ENCODE assay signal across 8 cellular contexts in the genomic region with DNA sequence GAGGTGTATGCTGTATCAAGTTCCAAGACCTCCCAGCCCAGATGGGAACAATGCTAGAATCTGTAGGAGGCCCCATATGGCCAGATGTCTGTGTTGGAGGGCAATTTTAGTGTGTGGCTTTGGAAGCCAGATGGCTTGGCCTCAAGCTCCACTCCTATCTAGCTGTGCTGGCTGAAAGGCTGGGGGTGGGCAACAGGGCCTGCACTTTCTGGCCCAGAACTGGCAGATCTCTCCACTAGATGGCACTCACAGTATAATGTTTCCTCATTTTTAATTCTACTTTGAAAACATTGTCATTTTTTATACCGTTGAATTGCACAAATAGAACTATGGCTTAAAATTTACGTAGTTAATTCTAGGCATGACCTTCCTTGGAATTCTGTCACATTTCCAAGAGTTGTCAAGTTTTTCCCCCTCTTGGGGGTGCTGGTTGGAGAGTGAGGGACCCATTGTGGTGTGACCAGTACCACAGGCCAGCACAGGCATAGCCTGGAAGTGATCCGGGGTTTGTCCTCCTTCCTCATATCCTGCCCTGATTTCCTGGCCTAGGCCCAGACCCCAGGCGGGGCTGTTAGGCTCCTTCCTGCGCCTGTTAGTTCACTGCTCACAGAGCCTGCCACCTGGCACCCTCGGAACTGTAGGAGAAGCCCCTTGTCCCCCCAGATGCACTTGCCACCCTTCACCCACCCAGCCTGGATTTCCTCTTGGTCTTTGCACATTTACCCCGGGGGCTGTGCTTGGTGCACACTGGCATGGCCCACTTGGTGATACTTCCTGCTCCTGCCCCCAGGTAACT. TPM values are rescaled to one million over a fixed set of nuclear protein-coding genes. Genes with fewer than 3 reads are reported as not detected.
A peak's percentile ranks its signal among the peaks of the same experiment; 100 is the strongest.
DNase-seq lines count a peak whose midpoint lies in the region; ATAC-seq, FAIRE-seq and TF ChIP-seq lines count a peak whose summit lies in the region.

No MANE protein-coding gene starts in this region.

- in situ Hi-C loops in astrocyte of the spinal cord (cut with HindIII; ENCODE audit: low sequenced_read_pairs): no loop called here

- FAIRE-seq in H54 (lab: Jason Lieb, UNC): no peak

- H3K9me3 ChIP-seq in spleen: no peaks in the 10 kb centered on the region

- DNase-seq in COLO668 (lab: John Stamatoyannopoulos, UW; ENCODE audit: unreplicated experiment) (peak; percentile 20), H54 (ENCODE audit: insufficient read length, low spot score) (peak; percentile 53), NCI-H446 treated with DMSO at 0.1 percent for 48 hours (lab: John Stamatoyannopoulos, UW) (peak; percentile 42), astrocyte of the spinal cord (ENCODE audit: low read depth, low spot score) (peak; percentile 56), hippocampal formation (lab: John Stamatoyannopoulos, UW) (peak; percentile 56 to 69), spleen (no peak)

- no peak overlapping the region for H3K27ac ChIP-seq in spleen

- ATAC-seq in GM18498 (IDR thresholded peaks at IDR 0.05; ENCODE audit: unreplicated experiment) (no peak), GM18868 (IDR thresholded peaks at IDR 0.05; ENCODE audit: unreplicated experiment) (no peak)

- no peaks in the 10 kb centered on the region for H3K36me3 ChIP-seq in spleen

- intact Hi-C loops in spleen (cut with DNase I; ENCODE audit: low total_unique reads): no loop called here

- H3K4me3 ChIP-seq in astrocyte of the spinal cord (ENCODE audit: low read depth, low read length) (no peak overlapping the region), spleen (no peak overlapping the region)

- H3K27me3 ChIP-seq in spleen (replicated peaks in 1 of 7): no peaks in the 10 kb centered on the region

- TF ChIP-seq POLR2A in H54 (IDR thresholded peaks at IDR 0.05; ENCODE audit: low read depth, low read length): no peak
- no peak for TF ChIP-seq POLR2A in spleen (IDR thresholded peaks at IDR 0.05)

- 28 to 39% (median 35%) methylated on average over 7 of the region's 7 CpGs for WGBS in spleen, 5 donors

- TF ChIP-seq CTCF in astrocyte of the spinal cord (IDR thresholded peaks at IDR 0.05; ENCODE audit: low read depth, low read length) (peak; percentile 75), spleen (IDR thresholded peaks at IDR 0.05 in 8 of 11, conservative IDR thresholded peaks at IDR 0.05 in 3 of 11) (peak; percentile 26 to 87 (median 64))

- peaks cover 0 to 12% (median 4%) of the 10 kb centered on the region in 6 donors for H3K4me1 ChIP-seq in spleen

RNA-seq across cellular contexts. Expression of a gene that starts 52.9 kb away (rescaled TPM):
- 1 to 10 TPM in 5 of 7 donors, under 1 TPM in 2; 0.56 to 7.5 (median 3.1) TPM for total RNA-seq in spleen
- 1 to 10 TPM; 1.9 to 5.1 (median 3.4) TPM for polyA plus RNA-seq in spleen
